9 cellular contexts compared by ENCODE assay signal in the genomic region with DNA sequence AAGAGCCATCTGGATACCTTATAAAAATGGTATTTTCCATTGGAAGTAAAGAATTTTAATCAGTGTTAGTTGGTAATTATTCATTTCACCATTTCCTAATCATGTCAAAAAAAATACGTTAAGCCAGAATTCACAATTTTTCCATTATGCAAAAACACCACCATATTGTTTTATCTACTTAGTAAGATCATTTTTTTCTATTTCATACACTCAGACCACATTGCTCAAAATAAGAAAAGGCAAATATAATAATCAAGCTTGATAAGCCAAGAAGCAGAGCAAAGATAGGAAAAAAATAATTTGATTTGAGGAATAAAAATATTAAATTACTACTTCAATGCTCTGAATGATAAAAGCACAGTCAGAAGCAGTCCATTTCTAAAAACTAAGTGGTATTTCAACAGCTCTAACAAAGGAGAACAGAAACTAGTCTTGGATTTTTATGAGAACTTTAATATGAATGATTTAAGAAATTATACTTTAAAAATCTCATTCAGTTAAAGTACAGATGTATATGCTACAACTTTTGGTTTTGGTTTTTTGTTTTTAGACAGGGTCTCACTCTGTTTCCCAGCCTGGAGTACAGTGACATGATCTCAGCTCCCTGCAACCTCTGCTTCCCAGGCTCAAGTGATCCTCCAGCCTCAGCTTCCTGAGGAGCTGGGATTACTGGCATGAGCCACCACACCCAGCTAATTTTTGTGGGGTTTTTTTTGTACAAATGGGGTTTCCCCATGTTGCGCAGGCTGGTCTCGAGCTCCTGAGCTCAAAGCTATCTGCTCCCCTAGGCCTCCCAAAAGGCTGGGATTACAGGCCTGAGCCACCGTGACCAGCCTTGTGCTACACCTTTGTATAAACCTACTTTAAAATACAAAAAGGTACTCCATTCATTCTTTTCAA. TPM values are rescaled to one million over a fixed set of nuclear protein-coding genes. Genes with fewer than 3 reads are reported as not detected.
DNase-seq lines count a peak whose midpoint lies in the region; ATAC-seq and TF ChIP-seq lines count a peak whose summit lies in the region.
"Had no signal": no experiment of that assay in that cellular context is flagged by ENCODE, and none has a peak within 500 bp of the region (broad histone marks: within the 10 kb centered on the region; RNA-seq: fewer than 3 reads in every experiment).

No MANE protein-coding gene starts in this region.

- no peak overlapping the region for H3K4me3 ChIP-seq in tibial artery
- H3K4me3 ChIP-seq: cardiac muscle cell had no signal

- peak; percentile 25 for DNase-seq in stimulated activated naive CD4-positive, alpha-beta T cell treated with Interleukin-2 at 50 U/mL for 16 hours (lab: John Stamatoyannopoulos, UW)
- no peak for DNase-seq in stimulated activated naive CD4-positive, alpha-beta T cell (lab: John Stamatoyannopoulos, UW)
- peak; percentile 63 for DNase-seq in activated CD8-positive, alpha-beta memory T cell treated with anti-CD3 and anti-CD28 coated beads, Interleukin-2, amount 50 U/mL, for 48 hours
- peak; percentile 36 for DNase-seq in glomerular visceral epithelial cell (ENCODE audit: extremely low spot score)
- peak; percentile 20 to 60 for DNase-seq in tibial artery
- no peak for DNase-seq in DMS114 treated with DMSO at 0.1 percent for 48 hours (lab: John Stamatoyannopoulos, UW; ENCODE audit: unreplicated experiment)

- ATAC-seq in HG03378 (IDR thresholded peaks at IDR 0.05; ENCODE audit: unreplicated experiment) (peak; percentile 84), esophagus mucosa (no peak)

- TF ChIP-seq CTCF in tibial artery (IDR thresholded peaks at IDR 0.05): no peak

- intact Hi-C loops in tibial artery (cut with DNase I; ENCODE audit: low total_unique reads): no loop called here

- H3K27ac ChIP-seq in tibial artery: peak overlapping the region; percentile 71 to 75
- H3K27ac ChIP-seq: cardiac muscle cell had no signal

- H3K27me3 ChIP-seq in tibial artery: no peaks in the 10 kb centered on the region
- H3K27me3 ChIP-seq: cardiac muscle cell had no signal

- H3K4me1 ChIP-seq in tibial artery: peaks cover 0 to 39% (median 20%) of the 10 kb centered on the region in 4 donors

- H3K9me3 ChIP-seq in tibial artery: no peaks in the 10 kb centered on the region

- H3K36me3 ChIP-seq in tibial artery: no peaks in the 10 kb centered on the region
- H3K36me3 ChIP-seq: cardiac muscle cell had no signal

RNA-seq across cellular contexts. Expression of gene LRRN3, which starts 46.6 kb away (rescaled TPM):
- not detected for total RNA-seq in esophagus mucosa

Comparison
In these comparisons a context has a peak if more than half of its experiments do, and no peak if none do; other contexts are left out.
1. DNase-seq: peak in stimulated activated naive CD4-positive, alpha-beta T cell treated with Interleukin-2 at 50 U/mL for 16 hours (single experiment), activated CD8-positive, alpha-beta memory T cell treated with anti-CD3 and anti-CD28 coated beads, Interleukin-2, amount 50 U/mL, for 48 hours (single experiment), glomerular visceral epithelial cell (single experiment) and tibial artery (2 of 2); none in stimulated activated naive CD4-positive, alpha-beta T cell (0 of 6) and DMS114 treated with DMSO at 0.1 percent for 48 hours (single experiment).